Comparison of ENCODE assay signal across 1 cellular context in the genomic region with DNA sequence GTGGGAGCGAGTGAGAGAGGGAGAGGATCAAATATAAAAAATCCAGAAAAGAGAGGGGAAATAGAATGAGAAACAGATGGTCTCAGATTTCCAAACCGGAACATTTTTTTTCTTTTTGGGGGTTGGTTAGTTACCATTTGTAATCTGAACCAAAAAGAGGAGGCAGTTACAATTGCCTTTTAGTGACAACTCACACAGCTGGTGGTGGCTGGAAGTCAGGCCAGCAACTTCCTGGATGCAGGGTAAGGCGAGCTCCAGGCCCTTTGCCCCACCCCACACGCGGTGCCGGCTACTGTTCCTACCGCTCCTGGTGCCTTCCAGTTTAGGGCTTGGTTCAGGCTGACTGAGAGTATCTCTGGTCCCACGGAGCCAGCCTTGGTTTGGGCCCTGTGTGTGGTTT.
TF ChIP-seq lines count a peak whose summit lies in the region.

No MANE protein-coding gene starts in this region.

TF ChIP-seq in SK-N-SH, 30 proteins besides CTCF, POLR2A, EP300 and RAD21 (continued from another document):
- TF ChIP-seq, protein P1, sequence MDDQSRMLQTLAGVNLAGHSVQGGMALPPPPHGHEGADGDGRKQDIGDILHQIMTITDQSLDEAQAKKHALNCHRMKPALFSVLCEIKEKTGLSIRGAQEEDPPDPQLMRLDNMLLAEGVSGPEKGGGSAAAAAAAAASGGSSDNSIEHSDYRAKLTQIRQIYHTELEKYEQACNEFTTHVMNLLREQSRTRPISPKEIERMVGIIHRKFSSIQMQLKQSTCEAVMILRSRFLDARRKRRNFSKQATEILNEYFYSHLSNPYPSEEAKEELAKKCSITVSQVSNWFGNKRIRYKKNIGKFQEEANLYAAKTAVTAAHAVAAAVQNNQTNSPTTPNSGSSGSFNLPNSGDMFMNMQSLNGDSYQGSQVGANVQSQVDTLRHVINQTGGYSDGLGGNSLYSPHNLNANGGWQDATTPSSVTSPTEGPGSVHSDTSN (IDR thresholded peaks at IDR 0.05), result no peak
- TF ChIP-seq, protein P2, sequence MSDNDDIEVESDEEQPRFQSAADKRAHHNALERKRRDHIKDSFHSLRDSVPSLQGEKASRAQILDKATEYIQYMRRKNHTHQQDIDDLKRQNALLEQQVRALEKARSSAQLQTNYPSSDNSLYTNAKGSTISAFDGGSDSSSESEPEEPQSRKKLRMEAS (IDR thresholded peaks at IDR 0.05; ENCODE audit: low read depth), result 0 out of 2 replicates have a peak, but pooled peaks have one; percentile 15
- no peak for TF ChIP-seq TEAD4 (IDR thresholded peaks at IDR 0.05; ENCODE audit: borderline replicate concordance, insufficient read depth)
- TF ChIP-seq RCOR1 (IDR thresholded peaks at IDR 0.05; ENCODE audit: low read length), result no peak
- TF ChIP-seq SMC3 (IDR thresholded peaks at IDR 0.05; ENCODE audit: low read depth, low read length), result no peak
